Comparison of ENCODE assay signal across 1 cellular context in the genomic region with DNA sequence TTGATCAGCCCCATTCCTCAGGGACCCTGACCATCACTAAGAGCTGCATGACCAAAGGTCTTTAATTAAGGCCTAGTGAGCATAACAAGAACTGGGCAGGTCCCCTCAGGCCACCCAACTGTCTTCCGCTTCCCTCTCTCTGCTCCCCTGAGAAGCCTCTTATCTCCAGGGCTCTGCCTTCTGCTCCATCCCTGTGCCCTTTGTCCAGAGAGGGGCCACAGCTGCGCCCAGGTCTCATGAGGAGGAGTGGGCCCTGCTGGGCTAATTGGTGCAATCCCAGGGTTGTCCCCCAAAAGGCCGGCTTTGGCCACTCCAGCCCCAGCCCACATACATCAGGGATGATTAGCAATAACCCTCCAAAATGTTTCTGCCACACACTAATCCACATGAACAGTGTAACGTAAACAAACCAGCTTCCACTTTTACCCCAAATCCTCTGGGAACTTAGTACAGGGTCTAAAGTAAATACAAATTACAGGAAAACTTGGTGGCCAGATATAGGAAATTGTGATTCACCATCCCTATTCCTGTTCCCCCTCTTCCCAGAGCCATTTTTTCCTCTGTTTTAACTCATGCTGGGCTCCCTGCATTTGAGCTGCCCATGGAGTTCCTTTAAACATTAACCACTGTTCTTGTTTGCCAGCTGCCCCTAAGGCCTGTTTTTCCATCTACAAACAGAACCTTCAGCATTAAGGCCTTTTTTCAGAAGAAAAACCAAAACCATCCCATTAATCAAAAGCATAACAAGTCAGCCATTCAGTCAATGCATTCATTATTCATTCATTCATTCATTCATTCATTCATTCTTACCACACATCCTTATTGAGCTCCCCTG.
TF ChIP-seq lines count a peak whose summit lies in the region.

No MANE protein-coding gene starts in this region.

TF ChIP-seq in IMR-90, 13 proteins besides CTCF, POLR2A, EP300 and RAD21 (continued from another document):
- TF ChIP-seq, protein P1, sequence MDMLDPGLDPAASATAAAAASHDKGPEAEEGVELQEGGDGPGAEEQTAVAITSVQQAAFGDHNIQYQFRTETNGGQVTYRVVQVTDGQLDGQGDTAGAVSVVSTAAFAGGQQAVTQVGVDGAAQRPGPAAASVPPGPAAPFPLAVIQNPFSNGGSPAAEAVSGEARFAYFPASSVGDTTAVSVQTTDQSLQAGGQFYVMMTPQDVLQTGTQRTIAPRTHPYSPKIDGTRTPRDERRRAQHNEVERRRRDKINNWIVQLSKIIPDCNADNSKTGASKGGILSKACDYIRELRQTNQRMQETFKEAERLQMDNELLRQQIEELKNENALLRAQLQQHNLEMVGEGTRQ (IDR thresholded peaks at IDR 0.05; ENCODE audit: low read depth, low read length) = no peak
- TF ChIP-seq CHD1 (IDR thresholded peaks at IDR 0.05; ENCODE audit: low read depth, low read length) (no peak), CEBPB (IDR thresholded peaks at IDR 0.05; ENCODE audit: low read depth, low read length) (no peak), SMC3 (IDR thresholded peaks at IDR 0.05; ENCODE audit: low read depth, low read length) (no peak), MAZ (IDR thresholded peaks at IDR 0.05; ENCODE audit: borderline replicate concordance, low read depth, low read length) (no peak), NFE2L2 (IDR thresholded peaks at IDR 0.05; ENCODE audit: low read depth, low read length) (no peak), BHLHE40 (IDR thresholded peaks at IDR 0.05; ENCODE audit: low read depth, low read length) (no peak), MAFK (IDR thresholded peaks at IDR 0.05; ENCODE audit: low read depth, low read length) (no peak), RCOR1 (IDR thresholded peaks at IDR 0.05; ENCODE audit: insufficient replicate concordance, low read length) (no peak), FOS (IDR thresholded peaks at IDR 0.05; ENCODE audit: low read depth, low read length) (no peak), RFX5 (IDR thresholded peaks at IDR 0.05; ENCODE audit: low read depth, low read length) (no peak)
- TF ChIP-seq, protein P2, sequence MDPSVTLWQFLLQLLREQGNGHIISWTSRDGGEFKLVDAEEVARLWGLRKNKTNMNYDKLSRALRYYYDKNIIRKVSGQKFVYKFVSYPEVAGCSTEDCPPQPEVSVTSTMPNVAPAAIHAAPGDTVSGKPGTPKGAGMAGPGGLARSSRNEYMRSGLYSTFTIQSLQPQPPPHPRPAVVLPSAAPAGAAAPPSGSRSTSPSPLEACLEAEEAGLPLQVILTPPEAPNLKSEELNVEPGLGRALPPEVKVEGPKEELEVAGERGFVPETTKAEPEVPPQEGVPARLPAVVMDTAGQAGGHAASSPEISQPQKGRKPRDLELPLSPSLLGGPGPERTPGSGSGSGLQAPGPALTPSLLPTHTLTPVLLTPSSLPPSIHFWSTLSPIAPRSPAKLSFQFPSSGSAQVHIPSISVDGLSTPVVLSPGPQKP (IDR thresholded peaks at IDR 0.05; ENCODE audit: borderline replicate concordance, low read depth, low read length) = no peak
